In the genomic region with DNA sequence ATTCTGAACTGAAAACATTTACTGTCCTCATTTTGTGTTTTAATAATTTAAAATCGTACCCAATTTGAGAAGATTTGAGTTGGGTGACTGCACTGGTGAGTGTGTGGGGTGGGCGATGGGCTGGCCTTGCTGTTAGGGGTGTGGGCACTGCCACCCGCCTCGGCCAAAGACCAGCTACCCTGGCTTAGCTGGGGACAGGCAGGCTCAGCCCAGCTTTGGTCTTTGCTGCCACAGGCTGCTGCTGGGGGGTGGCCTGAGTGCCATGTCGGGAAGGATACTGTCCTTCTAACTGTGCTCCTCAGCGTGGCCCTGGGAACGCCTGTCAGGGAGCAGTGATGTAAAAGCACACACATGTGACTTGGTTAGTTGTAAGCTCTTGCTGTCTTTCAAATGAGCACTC, we compare ENCODE assay signal across 31 cellular contexts. TPM values are rescaled to one million over a fixed set of nuclear protein-coding genes. Genes with fewer than 3 reads are reported as not detected.
"Had no signal": no experiment of that assay in that cellular context is flagged by ENCODE, and none has a peak within 500 bp of the region (broad histone marks: within the 10 kb centered on the region; RNA-seq: fewer than 3 reads in every experiment).

No MANE protein-coding gene starts in this region.

- ATAC-seq: activated CD8-positive, alpha-beta T cell treated with anti-CD3 and anti-CD28 coated beads for 36 hours; activated T-cell treated with anti-CD3 and anti-CD28 coated beads, Interleukin-2, amount 50 U/mL, for 72 hours; activated T-helper 17 cell treated with anti-CD3 and anti-CD28 coated beads, Interleukin-2, amount 50 U/mL, for 72 hours; Panc1 had no signal

- DNase-seq: activated CD4-positive, alpha-beta T cell treated with anti-CD3 and anti-CD28 coated beads, Interleukin-2, amount 10 ng/mL, durations not matched to agents 24 days and 14 days; activated CD4-positive, alpha-beta T cell treated with anti-CD3 and anti-CD28 coated beads, Interleukin-2, amount 50 U/mL, for 4 hours; activated CD4-positive, CD25-positive, alpha-beta regulatory T cell; activated CD8-positive, alpha-beta T cell treated with anti-CD3 and anti-CD28 coated beads for 36 hours; activated effector memory CD4-positive, alpha-beta T cell treated with anti-CD3 and anti-CD28 coated beads, Interleukin-2, amount 50 U/mL, for 16 hours; activated naive CD4-positive, alpha-beta T cell treated with Interleukin-2 at 50 U/mL for 16 hours; activated naive CD8-positive, alpha-beta T cell treated with anti-CD3 and anti-CD28 coated beads, Interleukin-2, amount 10 ng/mL, durations not matched to agents 7 days and 5 days; activated T-cell treated with anti-CD3 and anti-CD28 coated beads, Interleukin-2, amount 50 U/mL, for 72 hours; amygdala; Karpas-422; KBM-7; NCI-H1105 treated with DMSO at 0.1 percent for 48 hours; NCI-H1436; NCI-H1694; NCI-H1930; NCI-H345; NCI-H524 treated with DMSO at 0.1 percent for 48 hours; SHP77 treated with DMSO at 0.1 percent for 48 hours; SK-N-SH; T-helper 9 cell; WERI-Rb-1 had no signal

- H3K9me2 ChIP-seq: SK-N-SH had no signal

- H3K4me1 ChIP-seq: SJSA1 had no signal

- H3K27me3 ChIP-seq: ascending aorta, cardiac muscle cell, SJSA1 had no signal

- H3K9ac ChIP-seq: SK-N-SH had no signal

- H3K4me2 ChIP-seq: SK-N-SH had no signal

- H3K4me3 ChIP-seq: ascending aorta, cardiac muscle cell, SJSA1 had no signal

- H3K9me3 ChIP-seq: ascending aorta, SJSA1, SK-N-SH had no signal

- H3K27ac ChIP-seq: ascending aorta, cardiac muscle cell, SJSA1, WERI-Rb-1 had no signal

RNA-seq across cellular contexts. Expression of a gene that starts 47.3 kb away (rescaled TPM):
- total RNA-seq: activated CD4-positive, alpha-beta T cell treated with anti-CD3 and anti-CD28 coated beads, Interleukin-2, amount 10 ng/mL, durations not matched to agents 24 days and 14 days; activated CD8-positive, alpha-beta memory T cell treated with anti-CD3 and anti-CD28 coated beads for 36 hours; activated CD8-positive, alpha-beta T cell treated with anti-CD3 and anti-CD28 coated beads for 36 hours; activated naive CD8-positive, alpha-beta T cell treated with anti-CD3 and anti-CD28 coated beads, Interleukin-2, amount 10 ng/mL, durations not matched to agents 7 days and 5 days; activated T-cell treated with anti-CD3 and anti-CD28 coated beads, Interleukin-2, amount 50 U/mL, for 72 hours; activated T-helper 17 cell treated with anti-CD3 and anti-CD28 coated beads, Interleukin-2, amount 50 U/mL, for 72 hours; ascending aorta; MCF 10A; NCI-H460; RPMI7951; SJSA1 had no signal
- polyA plus RNA-seq: adipose tissue, cardiac muscle cell, SK-N-SH had no signal
